24 cellular contexts compared by ENCODE assay signal in genomic region chr20:61791995-61792394, GRCh38.
A peak's percentile ranks its signal among the peaks of the same experiment; 100 is the strongest.
DNase-seq lines count a peak whose midpoint lies in the region; ATAC-seq, FAIRE-seq and TF ChIP-seq lines count a peak whose summit lies in the region.
"Had no signal": no experiment of that assay in that cellular context is flagged by ENCODE, and none has a peak within 500 bp of the region (broad histone marks: within the 10 kb centered on the region; RNA-seq: fewer than 3 reads in every experiment).

No MANE protein-coding gene starts in this region.

- POLR2A ChIA-PET in HepG2 (lab: Yijun Ruan, JAX), result no interaction called here

- peaks cover 11% of the 10 kb centered on the region for H3K36me3 Mint-ChIP-seq in glutamatergic neuron (ENCODE audit: unreplicated experiment)
- H3K36me3 Mint-ChIP-seq: CD4-positive, alpha-beta memory T cell; CD4-positive, CD25-positive, alpha-beta regulatory T cell had no signal

- H3K9me3 ChIP-seq in right cardiac atrium (ENCODE audit: control insufficient read depth, low read length) (no peaks in the 10 kb centered on the region), HepG2 (ENCODE audit: low read length) (no peaks in the 10 kb centered on the region)
- H3K9me3 ChIP-seq: A549 had no signal

- TF ChIP-seq EP300 in HepG2 (IDR thresholded peaks at IDR 0.05; ENCODE audit: low read depth in 2 of 2, low read length in 2 of 2) (no peak), HepG2 (CRISPR knock-in tag; IDR thresholded peaks at IDR 0.05; ENCODE audit: borderline replicate concordance) (no peak)

- H3K79me2 ChIP-seq in HepG2 (ENCODE audit: insufficient read depth, low read length), result no peaks in the 10 kb centered on the region

- TF ChIP-seq POLR2A in HepG2 (IDR thresholded peaks at IDR 0.05; ENCODE audit: insufficient read depth in 1 of 2, low read depth in 2 of 2, low read length in 2 of 2), result no peak

- peaks cover 4% of the 10 kb centered on the region for H3K4me1 Mint-ChIP-seq in glutamatergic neuron (ENCODE audit: low read depth, unreplicated experiment)
- H3K4me1 Mint-ChIP-seq: B cell; CD4-positive, CD25-positive, alpha-beta regulatory T cell; CD8-positive, alpha-beta memory T cell had no signal

- no peak overlapping the region for H3K4me3 ChIP-seq in right cardiac atrium (ENCODE audit: low read length)
- H3K4me3 ChIP-seq in HepG2 (replicated peaks in 1 of 3; ENCODE audit: insufficient read depth in 1 of 3, low read depth in 2 of 3, low read length in 3 of 3), result no peak overlapping the region
- H3K4me3 ChIP-seq: A549; BLaER1 treated with 17β-estradiol and CSF1 and Interleukin-3, amounts not matched to agents 10 nM and 100 nM had no signal

- no peak overlapping the region for H3K4me2 ChIP-seq in HepG2 (ENCODE audit: low read depth, low read length)
- H3K4me2 ChIP-seq: A549; BLaER1 treated with 17β-estradiol and CSF1 and Interleukin-3, amounts not matched to agents 10 nM and 100 nM had no signal

- H3K27ac Mint-ChIP-seq in glutamatergic neuron (ENCODE audit: unreplicated experiment), result no peak overlapping the region
- H3K27ac Mint-ChIP-seq: B cell; CD4-positive, alpha-beta memory T cell; CD4-positive, CD25-positive, alpha-beta regulatory T cell; CD8-positive, alpha-beta memory T cell had no signal

- TF ChIP-seq CTCF in glutamatergic neuron (IDR thresholded peaks at IDR 0.05; ENCODE audit: partially characterized antibody, unreplicated experiment), result no peak
- no peak for TF ChIP-seq CTCF in HepG2 (CRISPR knock-in tag; IDR thresholded peaks at IDR 0.05)
- TF ChIP-seq CTCF in GM13977 (IDR thresholded peaks at IDR 0.05; ENCODE audit: extremely low read depth, insufficient read depth, missing control alignments), result no peak

- H3K27me3 Mint-ChIP-seq in glutamatergic neuron (ENCODE audit: unreplicated experiment), result peaks cover 8% of the 10 kb centered on the region
- H3K27me3 Mint-ChIP-seq: B cell had no signal

- FAIRE-seq in HepG2 (lab: Jason Lieb, UNC), result no peak
- FAIRE-seq: A549, G401.6, GM12891, GM18507, GM19239 had no signal

- H2AFZ ChIP-seq in HepG2 (ENCODE audit: low read length), result no peak overlapping the region

- intact Hi-C loops in left ventricle myocardium superior (cut with micrococcal nuclease) (no loop called here), right cardiac atrium (cut with DNase I) (no loop called here), HepG2 (cut with micrococcal nuclease; ENCODE audit: unreplicated experiment) (no loop called here)

- CTCF ChIA-PET in HepG2 (lab: Yijun Ruan, JAX; ENCODE audit: low intra/inter-chr PET ratio, low total read pairs), result no interaction called here

- no peaks in the 10 kb centered on the region for H3K36me3 ChIP-seq in HepG2 (replicated peaks in 1 of 2; ENCODE audit: control insufficient read depth in 1 of 2, insufficient read depth in 2 of 2, low read length in 2 of 2)
- H3K36me3 ChIP-seq: BLaER1 treated with 17β-estradiol and CSF1 and Interleukin-3, amounts not matched to agents 10 nM and 100 nM had no signal

- H3K9me3 Mint-ChIP-seq in glutamatergic neuron (ENCODE audit: unreplicated experiment), result peaks cover 12% of the 10 kb centered on the region

- in situ Hi-C loops in HepG2 (cut with HindIII; ENCODE audit: extremely low pct_ligation_motif_present, low pct_unique_long_range_greater_than_20kb) (no loop called here), GM13977 (cut with MboI; ENCODE audit: low pct_unique_long_range_greater_than_20kb, low sequenced_read_pairs, unreplicated experiment) (no loop called here)

- H4K20me1 ChIP-seq in HepG2 (ENCODE audit: insufficient read depth, low read length), result peaks cover 2% of the 10 kb centered on the region; the same call in 1 of the 2 replicates
- H4K20me1 ChIP-seq: BLaER1 treated with 17β-estradiol and CSF1 and Interleukin-3, amounts not matched to agents 10 nM and 100 nM had no signal

- no TSS peak for BruUV-seq in HepG2 (replicated peaks; lab: Mats Ljungman, UMichigan)

- WGBS in right cardiac atrium, result 80% methylated on average over 6 of the region's 6 CpGs
- 7% methylated on average over 6 of the region's 6 CpGs for WGBS in HepG2 (ENCODE audit: low lambda C conversion rate)

- H3K4me1 ChIP-seq in right cardiac atrium (ENCODE audit: control insufficient read depth, insufficient read depth, low read length), result no peaks in the 10 kb centered on the region
- no peaks in the 10 kb centered on the region for H3K4me1 ChIP-seq in HepG2 (ENCODE audit: insufficient read depth, low read length)
- H3K4me1 ChIP-seq: A549 had no signal

- ATAC-seq in left ventricle myocardium superior (no peak), right cardiac atrium (no peak), HepG2 (no peak), GM18861 (IDR thresholded peaks at IDR 0.05; ENCODE audit: unreplicated experiment) (no peak), GM19351 (IDR thresholded peaks at IDR 0.05; ENCODE audit: unreplicated experiment) (no peak)
- ATAC-seq: A549 had no signal

- peak; percentile 9 for DNase-seq in left ventricle myocardium superior
- DNase-seq in right cardiac atrium, result no peak
- peak; percentile 2 for DNase-seq in glutamatergic neuron
- DNase-seq in HepG2 (ENCODE audit: low spot score), result no peak
- DNase-seq in GM13977 (ENCODE audit: low spot score), result no peak
- DNase-seq: AML-193; CD4-positive, alpha-beta memory T cell; CD4-positive, CD25-positive, alpha-beta regulatory T cell; CD8-positive, alpha-beta memory T cell; COR-L47; DMS 273 treated with DMSO at 0.1 percent for 48 hours; DMS79 treated with DMSO at 0.1 percent for 48 hours; GF-D8 had no signal

- H3K27ac ChIP-seq in right cardiac atrium (ENCODE audit: low read length) (no peak overlapping the region), HepG2 (ENCODE audit: extremely low read length, insufficient read depth, low read length) (no peak overlapping the region)
- H3K27ac ChIP-seq: 22Rv1; A549; BLaER1 treated with 17β-estradiol and CSF1 and Interleukin-3, amounts not matched to agents 10 nM and 100 nM; C4-2B had no signal

- no peak for TF ChIP-seq RAD21 in HepG2 (CRISPR knock-in tag; IDR thresholded peaks at IDR 0.05)

- H3K27me3 ChIP-seq in right cardiac atrium (ENCODE audit: control insufficient read depth, insufficient read depth) (no peaks in the 10 kb centered on the region), HepG2 (ENCODE audit: control insufficient read depth in 1 of 2, insufficient read depth in 2 of 2, low read length in 2 of 2) (peaks cover 3 to 23% of the 10 kb centered on the region in 2 experiments)
- H3K27me3 ChIP-seq: BLaER1 treated with 17β-estradiol and CSF1 and Interleukin-3, amounts not matched to agents 10 nM and 100 nM had no signal

- H3K9ac ChIP-seq in HepG2 (ENCODE audit: insufficient read depth, low read depth, low read length), result no peak overlapping the region
- H3K9ac ChIP-seq: BLaER1 treated with 17β-estradiol and CSF1 and Interleukin-3, amounts not matched to agents 10 nM and 100 nM had no signal

- no peak overlapping the region for H3K4me3 Mint-ChIP-seq in glutamatergic neuron (ENCODE audit: unreplicated experiment)
- H3K4me3 Mint-ChIP-seq: B cell; CD4-positive, alpha-beta memory T cell; CD8-positive, alpha-beta memory T cell had no signal

TF ChIP-seq in HepG2, 621 proteins besides CTCF, POLR2A, EP300 and RAD21:
- TF ChIP-seq THYN1 (CRISPR knock-in tag; IDR thresholded peaks at IDR 0.05; ENCODE audit: borderline replicate concordance, low read depth) (no peak), CAMTA2 (CRISPR knock-in tag; IDR thresholded peaks at IDR 0.05; ENCODE audit: borderline replicate concordance) (no peak), PCBP1 (IDR thresholded peaks at IDR 0.05; ENCODE audit: borderline replicate concordance, low read depth, low read length) (0 out of 2 replicates have a peak, but pooled peaks have one; percentile 3)

Comparison
In these comparisons a context has a peak if more than half of its experiments do, and no peak if none do; other contexts are left out.
1. DNase-seq: peak in left ventricle myocardium superior (single experiment) and glutamatergic neuron (single experiment); none in right cardiac atrium (0 of 3), HepG2 (single experiment) and GM13977 (single experiment).